Comparison of ENCODE assay signal across 8 cellular contexts in the genomic region with DNA sequence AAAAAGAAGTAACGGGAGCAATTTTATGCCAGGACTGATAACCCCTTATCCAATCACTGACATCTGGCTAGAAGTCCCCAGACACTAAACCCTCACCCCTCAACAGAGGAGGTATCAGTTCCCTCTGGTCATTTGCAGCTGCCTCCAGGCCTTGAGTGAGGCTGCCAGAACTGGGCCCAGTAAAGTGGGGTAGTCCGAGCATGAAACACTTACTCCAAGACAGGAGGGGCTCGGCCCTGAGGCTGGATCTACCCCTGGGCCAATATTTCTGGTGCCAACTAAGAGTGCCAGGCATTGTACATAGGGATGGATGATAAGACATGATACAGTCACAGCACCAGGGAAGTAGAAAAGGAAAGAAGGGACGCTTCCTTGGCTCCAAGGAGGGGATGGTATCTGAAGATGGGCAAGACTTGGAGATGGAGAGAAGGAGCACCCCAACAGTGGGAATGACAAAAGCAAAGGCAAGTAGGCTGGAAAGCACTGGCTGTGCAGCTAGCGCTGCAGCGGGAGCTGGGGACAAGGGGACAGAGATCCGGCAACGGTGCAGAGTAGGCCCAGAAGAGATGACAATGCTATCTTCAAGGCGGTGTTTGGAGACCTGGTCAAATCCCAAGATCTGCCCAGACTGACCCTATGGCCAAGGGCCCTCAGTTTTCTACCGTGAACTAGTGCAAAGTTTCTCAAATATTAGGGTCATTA. TPM values are rescaled to one million over a fixed set of nuclear protein-coding genes. Genes with fewer than 3 reads are reported as not detected.
A peak's percentile ranks its signal among the peaks of the same experiment; 100 is the strongest.
DNase-seq lines count a peak whose midpoint lies in the region; ATAC-seq, FAIRE-seq and TF ChIP-seq lines count a peak whose summit lies in the region.
"Had no signal": no experiment of that assay in that cellular context is flagged by ENCODE, and none has a peak within 500 bp of the region (broad histone marks: within the 10 kb centered on the region; RNA-seq: fewer than 3 reads in every experiment).

No MANE protein-coding gene starts in this region.

- RAD21 ChIA-PET in HCT116 (lab: Charles Lee; ENCODE audit: low non-redundant PET in 1 of 2, low total read pairs in 2 of 2, uncharacterized antibody in 2 of 2, unreplicated experiment in 2 of 2), result interaction anchor here (0.7 to 1.9 kb wide), 2 partner anchors 123 to 586 kb away, joined by 3 to 6 read pairs; no protein-coding TSS in a partner anchor

- H3K4me2 ChIP-seq in HCT116 (ENCODE audit: low read length) (peak overlapping the region; percentile 87; the same call in 1 of the 2 replicates), astrocyte (ENCODE audit: low read length) (no peak overlapping the region)

- H3K9ac ChIP-seq in HCT116 (ENCODE audit: low read length) (no peak overlapping the region), astrocyte (ENCODE audit: low read length) (no peak overlapping the region)

- TF ChIP-seq CTCF in CD8-positive, alpha-beta T cell (IDR thresholded peaks at IDR 0.05), result no peak
- TF ChIP-seq CTCF in HCT116 (IDR thresholded peaks at IDR 0.05 in 2 of 3, conservative IDR thresholded peaks at IDR 0.05 in 1 of 3; ENCODE audit: borderline replicate concordance in 1 of 3, insufficient read depth in 1 of 3, low read depth in 2 of 3, low read length in 2 of 3), result no peak
- TF ChIP-seq CTCF in astrocyte (IDR thresholded peaks at IDR 0.05; ENCODE audit: insufficient read depth, low read depth, low read length), result no peak
- TF ChIP-seq CTCF in natural killer cell (IDR thresholded peaks at IDR 0.05), result no peak

- H3K9me3 Mint-ChIP-seq in CD8-positive, alpha-beta T cell, result no peaks in the 10 kb centered on the region
- H3K9me3 Mint-ChIP-seq in astrocyte (ENCODE audit: unreplicated experiment) (no peaks in the 10 kb centered on the region), natural killer cell (no peaks in the 10 kb centered on the region)

- H3K9me3 ChIP-seq in CD8-positive, alpha-beta T cell (ENCODE audit: low read length), result no peaks in the 10 kb centered on the region
- no peaks in the 10 kb centered on the region for H3K9me3 ChIP-seq in HCT116 (ENCODE audit: control insufficient read depth in 1 of 2, insufficient read depth in 1 of 2, low read depth in 1 of 2, low read length in 2 of 2)
- no peaks in the 10 kb centered on the region for H3K9me3 ChIP-seq in astrocyte (ENCODE audit: insufficient read depth, low read depth, low read length)

- CTCF ChIA-PET in CD8-positive, alpha-beta T cell (lab: Charles Lee), result interaction anchor here (0.8 to 4.5 kb wide), 6 partner anchors 12 to 597 kb away, joined by 3 to 25 read pairs (median 15); partner anchors contain the start of gene LSG1
- CTCF ChIA-PET in HCT116 (lab: Charles Lee), result interaction anchor here (3.3 to 3.4 kb wide), 2 partner anchors 7 to 254 kb away, joined by 18 to 142 read pairs; no protein-coding TSS in a partner anchor

- H4K20me1 ChIP-seq in HCT116 (ENCODE audit: insufficient read depth) (no peaks in the 10 kb centered on the region), astrocyte (ENCODE audit: insufficient read depth, low read length) (peaks cover 34% of the 10 kb centered on the region)

- TF ChIP-seq POLR2A in HCT116 (IDR thresholded peaks at IDR 0.05; ENCODE audit: borderline replicate concordance, extremely low read depth, insufficient read depth, insufficient read length), result no peak

- H2AFZ ChIP-seq in HCT116 (ENCODE audit: low read depth, low read length, poor library complexity, severe bottlenecking) (no peak overlapping the region), astrocyte (ENCODE audit: low read depth, low read length) (no peak overlapping the region)

- no peak for FAIRE-seq in astrocyte (lab: Jason Lieb, UNC)

- H3K4me3 ChIP-seq in CD8-positive, alpha-beta T cell (ENCODE audit: low read depth, low read length), result no peak overlapping the region
- H3K4me3 ChIP-seq in HCT116 (replicated peaks in 1 of 2; ENCODE audit: low read depth in 1 of 2, low read length in 2 of 2) (no peak overlapping the region), astrocyte (ENCODE audit: insufficient read depth, low read depth, low read length) (no peak overlapping the region)

- no peaks in the 10 kb centered on the region for H3K27me3 ChIP-seq in CD8-positive, alpha-beta T cell (ENCODE audit: insufficient read depth, low read length)
- H3K27me3 ChIP-seq in HCT116 (ENCODE audit: insufficient read depth, low read length), result no peaks in the 10 kb centered on the region
- no peaks in the 10 kb centered on the region for H3K27me3 ChIP-seq in astrocyte (ENCODE audit: insufficient read depth, low read length)

- H3K4me1 ChIP-seq in CD8-positive, alpha-beta T cell (ENCODE audit: insufficient read depth, low read length), result peaks cover 21% of the 10 kb centered on the region
- H3K4me1 ChIP-seq in HCT116 (ENCODE audit: control insufficient read depth in 1 of 2, insufficient read depth in 2 of 2, low read length in 2 of 2) (peaks cover 12 to 25% of the 10 kb centered on the region in 2 experiments), astrocyte (ENCODE audit: insufficient read depth, low read length) (peaks cover 18% of the 10 kb centered on the region)

- no peaks in the 10 kb centered on the region for H3K27me3 Mint-ChIP-seq in CD8-positive, alpha-beta T cell (ENCODE audit: low read depth)
- H3K27me3 Mint-ChIP-seq in astrocyte (ENCODE audit: low read depth, unreplicated experiment) (no peaks in the 10 kb centered on the region), natural killer cell (ENCODE audit: low read depth in 2 of 2) (no peaks in the 10 kb centered on the region)

- intact Hi-C loops in CD8-positive, alpha-beta T cell (cut with DNase I, micrococcal nuclease), result loop anchor here in 1 of 2 experiments (10.0 kb wide), 1 partner anchor 934 kb away; no protein-coding TSS in a partner anchor
- intact Hi-C loops in HCT116 (cut with micrococcal nuclease), result loop anchor here (10.0 kb wide), 1 partner anchor 934 kb away; no protein-coding TSS in a partner anchor
- intact Hi-C loops in natural killer cell (cut with micrococcal nuclease), result loop anchor here (10.0 kb wide), 2 partner anchors 264 to 784 kb away; partner anchors contain the start of gene ATP13A3

- H3K4me3 Mint-ChIP-seq in CD8-positive, alpha-beta T cell, result peak overlapping the region; percentile 84
- H3K4me3 Mint-ChIP-seq in astrocyte (ENCODE audit: unreplicated experiment) (peak overlapping the region; percentile 91), natural killer cell (peak overlapping the region; percentile 78)

- H3K36me3 ChIP-seq in CD8-positive, alpha-beta T cell (ENCODE audit: insufficient read depth, low read length), result no peaks in the 10 kb centered on the region
- H3K36me3 ChIP-seq in HCT116 (ENCODE audit: control insufficient read depth in 1 of 2, insufficient read depth in 2 of 2, low read length in 2 of 2) (0 out of 4 replicates have a peak, but pooled peaks cover 0 to 5% of the 10 kb centered on the region in 2 experiments), astrocyte (ENCODE audit: insufficient read depth, low read length) (peaks cover 4% of the 10 kb centered on the region)

- H3K36me3 Mint-ChIP-seq in CD8-positive, alpha-beta T cell, result peaks cover 15% of the 10 kb centered on the region
- H3K36me3 Mint-ChIP-seq in astrocyte (ENCODE audit: low read depth, unreplicated experiment) (peaks cover 5% of the 10 kb centered on the region), natural killer cell (no peaks in the 10 kb centered on the region)

- H3K27ac ChIP-seq in CD8-positive, alpha-beta T cell (ENCODE audit: low read depth, low read length), result no peak overlapping the region
- H3K27ac ChIP-seq in HCT116 (ENCODE audit: low read depth, low read length), result no peak overlapping the region
- no peak overlapping the region for H3K27ac ChIP-seq in astrocyte (ENCODE audit: low read depth, low read length)

- POLR2A ChIA-PET in CD8-positive, alpha-beta T cell (lab: Charles Lee), result interaction anchor here (3.3 to 3.4 kb wide), 2 partner anchors 7 to 582 kb away, joined by 18 to 19 read pairs; no protein-coding TSS in a partner anchor
- POLR2A ChIA-PET in HCT116 (lab: Charles Lee), result no interaction called here

- H3K79me2 ChIP-seq in HCT116 (ENCODE audit: insufficient read depth, low read length), result peaks cover 37% of the 10 kb centered on the region
- peaks cover 39% of the 10 kb centered on the region for H3K79me2 ChIP-seq in astrocyte (ENCODE audit: insufficient read depth, low read length)

- peaks cover 24% of the 10 kb centered on the region for H3K4me1 Mint-ChIP-seq in CD8-positive, alpha-beta T cell (ENCODE audit: low read depth)
- no peaks in the 10 kb centered on the region for H3K4me1 Mint-ChIP-seq in astrocyte (ENCODE audit: low read depth, unreplicated experiment)
- peaks cover 24 to 25% of the 10 kb centered on the region in 2 donors for H3K4me1 Mint-ChIP-seq in natural killer cell

- no peaks in the 10 kb centered on the region for H3K9me2 ChIP-seq in HCT116 (ENCODE audit: insufficient read depth)

- TF ChIP-seq RAD21 in HCT116 (IDR thresholded peaks at IDR 0.05; ENCODE audit: low read depth), result no peak

- no TSS peak for BruUV-seq in HCT116 (replicated peaks; lab: Mats Ljungman, UMichigan)

- no peak overlapping the region for H3K27ac Mint-ChIP-seq in CD8-positive, alpha-beta T cell
- no peak overlapping the region for H3K27ac Mint-ChIP-seq in astrocyte (ENCODE audit: unreplicated experiment)
- H3K27ac Mint-ChIP-seq in natural killer cell, result no peak overlapping the region

- ATAC-seq in CD8-positive, alpha-beta T cell, result no peak
- ATAC-seq in HCT116 (no peak), natural killer cell (no peak)

- DNase-seq in CD8-positive, alpha-beta T cell, result no peak
- no peak for DNase-seq in HCT116 (ENCODE audit: low read depth, low spot score)
- no peak for DNase-seq in astrocyte (ENCODE audit: low read depth)
- no peak for DNase-seq in natural killer cell
- DNase-seq in NCI-H1930 (lab: John Stamatoyannopoulos, UW), result no peak
- no peak for DNase-seq in GM03348 (ENCODE audit: low spot score)
- DNase-seq in KG1 (lab: John Stamatoyannopoulos, UW), result no peak
- DNase-seq: DMS 273 treated with DMSO at 0.1 percent for 48 hours had no signal

TF ChIP-seq in HCT116, 20 proteins besides CTCF, POLR2A, EP300 and RAD21 (continues in another document):
- TF ChIP-seq MAX (IDR thresholded peaks at IDR 0.05), result no peak
- TF ChIP-seq EZH2 (IDR thresholded peaks at IDR 0.05), result no peak
- TF ChIP-seq EGR1 (IDR thresholded peaks at IDR 0.05; ENCODE audit: low read depth), result no peak
- no peak for TF ChIP-seq YY1 (IDR thresholded peaks at IDR 0.05; ENCODE audit: extremely low read depth, insufficient replicate concordance, low read depth, low read length)
- no peak for TF ChIP-seq TCF7L2 (IDR thresholded peaks at IDR 0.05; ENCODE audit: borderline replicate concordance, extremely low read depth, insufficient read depth, insufficient read length)
- TF ChIP-seq ELF1 (IDR thresholded peaks at IDR 0.05; ENCODE audit: borderline replicate concordance, low read depth), result no peak
- TF ChIP-seq POLR2AphosphoS5 (IDR thresholded peaks at IDR 0.05; ENCODE audit: low read depth, low read length), result no peak

RNA-seq across cellular contexts. Expression of gene XXYLT1, which starts 2.2 kb away (rescaled TPM):
- total RNA-seq in CD8-positive, alpha-beta T cell, result 1 to 10 TPM; 3.7 to 4.3 TPM
- total RNA-seq in HCT116 (2021; ENCODE audit: unreplicated experiment) (10.9 TPM), astrocyte (26.2 and 28.5 TPM in 2 replicates), natural killer cell (10 to 100 TPM in 2 of 3 donors, 1 to 10 TPM in 1; 8.7 to 13.6 (median 10.2) TPM)
- polyA plus RNA-seq in HCT116 (2012), result 6.4 and 6.6 TPM in 2 replicates
